1 cellular context compared by ENCODE assay signal in the genomic region with DNA sequence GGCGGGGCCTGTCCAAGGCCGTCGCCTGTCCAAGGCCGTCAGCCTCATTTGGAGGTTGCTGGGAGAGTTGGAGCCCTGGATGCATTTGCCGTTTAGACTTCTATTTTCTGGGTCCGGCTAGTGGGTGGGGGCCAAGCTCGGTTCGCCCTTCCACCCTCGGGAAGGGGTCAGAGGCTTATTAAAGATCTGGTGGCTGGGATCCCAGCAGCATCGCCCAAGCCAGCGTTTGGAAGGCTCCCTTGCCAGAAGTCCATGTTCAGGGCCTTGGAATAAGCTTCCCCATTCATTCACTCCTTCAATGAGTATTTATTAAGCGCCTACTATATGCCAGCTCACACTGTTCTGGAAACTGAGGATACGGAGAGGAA.
TF ChIP-seq lines count a peak whose summit lies in the region.

No MANE protein-coding gene starts in this region.

TF ChIP-seq in WTC11, 78 proteins besides CTCF, POLR2A, EP300 and RAD21 (continued from another document):
- TF ChIP-seq, protein P1, sequence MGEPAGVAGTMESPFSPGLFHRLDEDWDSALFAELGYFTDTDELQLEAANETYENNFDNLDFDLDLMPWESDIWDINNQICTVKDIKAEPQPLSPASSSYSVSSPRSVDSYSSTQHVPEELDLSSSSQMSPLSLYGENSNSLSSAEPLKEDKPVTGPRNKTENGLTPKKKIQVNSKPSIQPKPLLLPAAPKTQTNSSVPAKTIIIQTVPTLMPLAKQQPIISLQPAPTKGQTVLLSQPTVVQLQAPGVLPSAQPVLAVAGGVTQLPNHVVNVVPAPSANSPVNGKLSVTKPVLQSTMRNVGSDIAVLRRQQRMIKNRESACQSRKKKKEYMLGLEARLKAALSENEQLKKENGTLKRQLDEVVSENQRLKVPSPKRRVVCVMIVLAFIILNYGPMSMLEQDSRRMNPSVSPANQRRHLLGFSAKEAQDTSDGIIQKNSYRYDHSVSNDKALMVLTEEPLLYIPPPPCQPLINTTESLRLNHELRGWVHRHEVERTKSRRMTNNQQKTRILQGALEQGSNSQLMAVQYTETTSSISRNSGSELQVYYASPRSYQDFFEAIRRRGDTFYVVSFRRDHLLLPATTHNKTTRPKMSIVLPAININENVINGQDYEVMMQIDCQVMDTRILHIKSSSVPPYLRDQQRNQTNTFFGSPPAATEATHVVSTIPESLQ (CRISPR knock-in tag; IDR thresholded peaks at IDR 0.05) = no peak
- no peak for TF ChIP-seq CBFB (CRISPR knock-in tag; IDR thresholded peaks at IDR 0.05; ENCODE audit: low read depth)
- TF ChIP-seq, protein P2, sequence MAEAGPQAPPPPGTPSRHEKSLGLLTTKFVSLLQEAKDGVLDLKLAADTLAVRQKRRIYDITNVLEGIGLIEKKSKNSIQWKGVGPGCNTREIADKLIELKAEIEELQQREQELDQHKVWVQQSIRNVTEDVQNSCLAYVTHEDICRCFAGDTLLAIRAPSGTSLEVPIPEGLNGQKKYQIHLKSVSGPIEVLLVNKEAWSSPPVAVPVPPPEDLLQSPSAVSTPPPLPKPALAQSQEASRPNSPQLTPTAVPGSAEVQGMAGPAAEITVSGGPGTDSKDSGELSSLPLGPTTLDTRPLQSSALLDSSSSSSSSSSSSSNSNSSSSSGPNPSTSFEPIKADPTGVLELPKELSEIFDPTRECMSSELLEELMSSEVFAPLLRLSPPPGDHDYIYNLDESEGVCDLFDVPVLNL (CRISPR knock-in tag; IDR thresholded peaks at IDR 0.05; ENCODE audit: borderline replicate concordance, low read depth) = no peak
- no peak for TF ChIP-seq SMAD4 (CRISPR knock-in tag; IDR thresholded peaks at IDR 0.05)
- no peak for TF ChIP-seq ZBTB43 (CRISPR knock-in tag; IDR thresholded peaks at IDR 0.05)
- TF ChIP-seq, protein P3, sequence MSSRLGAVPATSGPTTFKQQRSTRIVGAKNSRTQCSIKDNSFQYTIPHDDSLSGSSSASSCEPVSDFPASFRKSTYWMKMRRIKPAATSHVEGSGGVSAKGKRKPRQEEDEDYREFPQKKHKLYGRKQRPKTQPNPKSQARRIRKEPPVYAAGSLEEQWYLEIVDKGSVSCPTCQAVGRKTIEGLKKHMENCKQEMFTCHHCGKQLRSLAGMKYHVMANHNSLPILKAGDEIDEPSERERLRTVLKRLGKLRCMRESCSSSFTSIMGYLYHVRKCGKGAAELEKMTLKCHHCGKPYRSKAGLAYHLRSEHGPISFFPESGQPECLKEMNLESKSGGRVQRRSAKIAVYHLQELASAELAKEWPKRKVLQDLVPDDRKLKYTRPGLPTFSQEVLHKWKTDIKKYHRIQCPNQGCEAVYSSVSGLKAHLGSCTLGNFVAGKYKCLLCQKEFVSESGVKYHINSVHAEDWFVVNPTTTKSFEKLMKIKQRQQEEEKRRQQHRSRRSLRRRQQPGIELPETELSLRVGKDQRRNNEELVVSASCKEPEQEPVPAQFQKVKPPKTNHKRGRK (CRISPR knock-in tag; IDR thresholded peaks at IDR 0.05; ENCODE audit: borderline replicate concordance) = no peak
- no peak for TF ChIP-seq ZBTB21 (CRISPR knock-in tag; IDR thresholded peaks at IDR 0.05; ENCODE audit: borderline replicate concordance)
- no peak for TF ChIP-seq NFATC4 (CRISPR knock-in tag; IDR thresholded peaks at IDR 0.05)
TF ChIP-seq in WTC11: peak in this region for 0.
